In the genomic region with DNA sequence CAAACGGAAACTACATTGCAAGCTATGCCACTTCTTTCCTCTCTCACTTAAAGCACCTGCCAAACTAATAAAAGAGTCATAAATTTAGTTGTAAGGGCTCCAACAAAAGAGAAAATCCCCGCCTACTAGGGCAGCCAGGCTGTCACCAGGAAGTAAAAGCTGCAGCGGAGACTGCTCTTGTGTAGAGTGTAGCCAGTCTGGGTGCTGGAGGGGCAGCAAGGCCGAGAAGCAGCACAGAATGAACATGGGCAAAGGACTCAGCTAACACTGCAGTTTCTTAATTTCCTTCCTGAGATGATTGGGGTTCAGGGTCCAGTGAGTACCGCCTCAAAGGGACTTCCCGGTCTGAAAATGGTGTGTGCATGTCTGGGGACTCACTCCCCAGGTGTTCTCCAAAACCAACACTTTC, we compare ENCODE assay signal across 8 cellular contexts.
A peak's percentile ranks its signal among the peaks of the same experiment; 100 is the strongest.
DNase-seq lines count a peak whose midpoint lies in the region; ATAC-seq, FAIRE-seq and TF ChIP-seq lines count a peak whose summit lies in the region.

No MANE protein-coding gene starts in this region.

- H3K27me3 ChIP-seq in BLaER1 treated with 17β-estradiol and CSF1 and Interleukin-3, amounts not matched to agents 10 nM and 100 nM: no peaks in the 10 kb centered on the region

- H3K4me3 Mint-ChIP-seq in WTC11: no peak overlapping the region
- peak overlapping the region; percentile 51 to 73 (median 56) for H3K4me3 Mint-ChIP-seq in nephron

- no peak overlapping the region for H3K27ac Mint-ChIP-seq in WTC11
- peak overlapping the region; percentile 92 to 98 (median 97) for H3K27ac Mint-ChIP-seq in nephron

- H3K4me1 ChIP-seq in BLaER1 treated with 17β-estradiol and CSF1 and Interleukin-3, amounts not matched to agents 10 nM and 100 nM: peaks cover 60 to 79% (median 73%) of the 10 kb centered on the region in 10 experiments

- peak overlapping the region; percentile 6 to 56 (median 35); a peak in 13 of 20 replicates for H3K4me3 ChIP-seq in BLaER1 treated with 17β-estradiol and CSF1 and Interleukin-3, amounts not matched to agents 10 nM and 100 nM

- H3K9me3 Mint-ChIP-seq in WTC11 (no peaks in the 10 kb centered on the region), nephron (no peaks in the 10 kb centered on the region)

- no peaks in the 10 kb centered on the region; the same call in 1 of the 2 replicates for H3K27me3 Mint-ChIP-seq in WTC11 (ENCODE audit: low read depth)
- no peaks in the 10 kb centered on the region for H3K27me3 Mint-ChIP-seq in nephron (ENCODE audit: low read depth)

- H3K27ac ChIP-seq in BLaER1 treated with 17β-estradiol and CSF1 and Interleukin-3, amounts not matched to agents 10 nM and 100 nM: peak overlapping the region; percentile 60 to 82 (median 78); a peak in 21 of 22 replicates

- H3K36me3 Mint-ChIP-seq in WTC11: no peaks in the 10 kb centered on the region
- no peaks in the 10 kb centered on the region for H3K36me3 Mint-ChIP-seq in nephron (ENCODE audit: low read depth)

- ATAC-seq in HG02798 (IDR thresholded peaks at IDR 0.05; ENCODE audit: poor library complexity, unreplicated experiment) (peak; percentile 63), WTC11 (peak; percentile 46), omental fat pad (ENCODE audit: low FRiP score) (no peak)

- peak; percentile 86 for FAIRE-seq in GM18507 (lab: Jason Lieb, UNC)

- H3K4me1 Mint-ChIP-seq in WTC11: peaks cover 47% of the 10 kb centered on the region
- H3K4me1 Mint-ChIP-seq in nephron: peaks cover 70% of the 10 kb centered on the region

- no peaks in the 10 kb centered on the region for H4K20me1 ChIP-seq in BLaER1 treated with 17β-estradiol and CSF1 and Interleukin-3, amounts not matched to agents 10 nM and 100 nM

- no peaks in the 10 kb centered on the region for H3K9me3 ChIP-seq in BLaER1 treated with 17β-estradiol and CSF1 and Interleukin-3, amounts not matched to agents 10 nM and 100 nM (replicated peaks in 1 of 11)

- CTCF ChIA-PET in WTC11 (lab: Charles Lee): interaction anchor here (0.6 to 1.2 kb wide), 5 partner anchors 9 to 231 kb away, joined by 3 to 4 read pairs (median 4); a partner anchor contains a TSS

- peak overlapping the region; percentile 31 to 72 (median 68); a peak in 20 of 22 replicates for H3K9ac ChIP-seq in BLaER1 treated with 17β-estradiol and CSF1 and Interleukin-3, amounts not matched to agents 10 nM and 100 nM

- no peaks in the 10 kb centered on the region for H3K36me3 ChIP-seq in BLaER1 treated with 17β-estradiol and CSF1 and Interleukin-3, amounts not matched to agents 10 nM and 100 nM

- DNase-seq in GM18507 (ENCODE audit: extremely low spot score, insufficient read length, low read depth) (peak; percentile 8), NCI-H1417 (lab: John Stamatoyannopoulos, UW) (peak; percentile 83 to 97 (median 95)), WTC11 (ENCODE audit: low spot score) (no peak), iPS-NIHi7 (ENCODE audit: extremely low spot score) (no peak), omental fat pad (ENCODE audit: low spot score) (no peak)

- POLR2A ChIA-PET in WTC11 (lab: Charles Lee): interaction anchor here (0.9 kb wide), 1 partner anchor 9 kb away, joined by 3 read pairs; no protein-coding TSS in a partner anchor

- H3K4me2 ChIP-seq in BLaER1 treated with 17β-estradiol and CSF1 and Interleukin-3, amounts not matched to agents 10 nM and 100 nM: peak overlapping the region; percentile 73 to 96 (median 90)

- no peak for TF ChIP-seq CTCF in WTC11 (IDR thresholded peaks at IDR 0.05)
- TF ChIP-seq CTCF in nephron (IDR thresholded peaks at IDR 0.05; ENCODE audit: unreplicated experiment in 3 of 3): no peak
- TF ChIP-seq CTCF in omental fat pad (IDR thresholded peaks at IDR 0.05): no peak

TF ChIP-seq in WTC11, 78 proteins besides CTCF, POLR2A, EP300 and RAD21:
- TF ChIP-seq, protein P1, sequence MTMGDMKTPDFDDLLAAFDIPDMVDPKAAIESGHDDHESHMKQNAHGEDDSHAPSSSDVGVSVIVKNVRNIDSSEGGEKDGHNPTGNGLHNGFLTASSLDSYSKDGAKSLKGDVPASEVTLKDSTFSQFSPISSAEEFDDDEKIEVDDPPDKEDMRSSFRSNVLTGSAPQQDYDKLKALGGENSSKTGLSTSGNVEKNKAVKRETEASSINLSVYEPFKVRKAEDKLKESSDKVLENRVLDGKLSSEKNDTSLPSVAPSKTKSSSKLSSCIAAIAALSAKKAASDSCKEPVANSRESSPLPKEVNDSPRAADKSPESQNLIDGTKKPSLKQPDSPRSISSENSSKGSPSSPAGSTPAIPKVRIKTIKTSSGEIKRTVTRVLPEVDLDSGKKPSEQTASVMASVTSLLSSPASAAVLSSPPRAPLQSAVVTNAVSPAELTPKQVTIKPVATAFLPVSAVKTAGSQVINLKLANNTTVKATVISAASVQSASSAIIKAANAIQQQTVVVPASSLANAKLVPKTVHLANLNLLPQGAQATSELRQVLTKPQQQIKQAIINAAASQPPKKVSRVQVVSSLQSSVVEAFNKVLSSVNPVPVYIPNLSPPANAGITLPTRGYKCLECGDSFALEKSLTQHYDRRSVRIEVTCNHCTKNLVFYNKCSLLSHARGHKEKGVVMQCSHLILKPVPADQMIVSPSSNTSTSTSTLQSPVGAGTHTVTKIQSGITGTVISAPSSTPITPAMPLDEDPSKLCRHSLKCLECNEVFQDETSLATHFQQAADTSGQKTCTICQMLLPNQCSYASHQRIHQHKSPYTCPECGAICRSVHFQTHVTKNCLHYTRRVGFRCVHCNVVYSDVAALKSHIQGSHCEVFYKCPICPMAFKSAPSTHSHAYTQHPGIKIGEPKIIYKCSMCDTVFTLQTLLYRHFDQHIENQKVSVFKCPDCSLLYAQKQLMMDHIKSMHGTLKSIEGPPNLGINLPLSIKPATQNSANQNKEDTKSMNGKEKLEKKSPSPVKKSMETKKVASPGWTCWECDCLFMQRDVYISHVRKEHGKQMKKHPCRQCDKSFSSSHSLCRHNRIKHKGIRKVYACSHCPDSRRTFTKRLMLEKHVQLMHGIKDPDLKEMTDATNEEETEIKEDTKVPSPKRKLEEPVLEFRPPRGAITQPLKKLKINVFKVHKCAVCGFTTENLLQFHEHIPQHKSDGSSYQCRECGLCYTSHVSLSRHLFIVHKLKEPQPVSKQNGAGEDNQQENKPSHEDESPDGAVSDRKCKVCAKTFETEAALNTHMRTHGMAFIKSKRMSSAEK (CRISPR knock-in tag; IDR thresholded peaks at IDR 0.05; ENCODE audit: borderline replicate concordance): no peak
- TF ChIP-seq, protein P2, sequence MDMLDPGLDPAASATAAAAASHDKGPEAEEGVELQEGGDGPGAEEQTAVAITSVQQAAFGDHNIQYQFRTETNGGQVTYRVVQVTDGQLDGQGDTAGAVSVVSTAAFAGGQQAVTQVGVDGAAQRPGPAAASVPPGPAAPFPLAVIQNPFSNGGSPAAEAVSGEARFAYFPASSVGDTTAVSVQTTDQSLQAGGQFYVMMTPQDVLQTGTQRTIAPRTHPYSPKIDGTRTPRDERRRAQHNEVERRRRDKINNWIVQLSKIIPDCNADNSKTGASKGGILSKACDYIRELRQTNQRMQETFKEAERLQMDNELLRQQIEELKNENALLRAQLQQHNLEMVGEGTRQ (CRISPR knock-in tag; IDR thresholded peaks at IDR 0.05): no peak
- no peak for TF ChIP-seq PRRX2 (CRISPR knock-in tag; IDR thresholded peaks at IDR 0.05)
- no peak for TF ChIP-seq EMX1 (CRISPR knock-in tag; IDR thresholded peaks at IDR 0.05)
- TF ChIP-seq, protein P3, sequence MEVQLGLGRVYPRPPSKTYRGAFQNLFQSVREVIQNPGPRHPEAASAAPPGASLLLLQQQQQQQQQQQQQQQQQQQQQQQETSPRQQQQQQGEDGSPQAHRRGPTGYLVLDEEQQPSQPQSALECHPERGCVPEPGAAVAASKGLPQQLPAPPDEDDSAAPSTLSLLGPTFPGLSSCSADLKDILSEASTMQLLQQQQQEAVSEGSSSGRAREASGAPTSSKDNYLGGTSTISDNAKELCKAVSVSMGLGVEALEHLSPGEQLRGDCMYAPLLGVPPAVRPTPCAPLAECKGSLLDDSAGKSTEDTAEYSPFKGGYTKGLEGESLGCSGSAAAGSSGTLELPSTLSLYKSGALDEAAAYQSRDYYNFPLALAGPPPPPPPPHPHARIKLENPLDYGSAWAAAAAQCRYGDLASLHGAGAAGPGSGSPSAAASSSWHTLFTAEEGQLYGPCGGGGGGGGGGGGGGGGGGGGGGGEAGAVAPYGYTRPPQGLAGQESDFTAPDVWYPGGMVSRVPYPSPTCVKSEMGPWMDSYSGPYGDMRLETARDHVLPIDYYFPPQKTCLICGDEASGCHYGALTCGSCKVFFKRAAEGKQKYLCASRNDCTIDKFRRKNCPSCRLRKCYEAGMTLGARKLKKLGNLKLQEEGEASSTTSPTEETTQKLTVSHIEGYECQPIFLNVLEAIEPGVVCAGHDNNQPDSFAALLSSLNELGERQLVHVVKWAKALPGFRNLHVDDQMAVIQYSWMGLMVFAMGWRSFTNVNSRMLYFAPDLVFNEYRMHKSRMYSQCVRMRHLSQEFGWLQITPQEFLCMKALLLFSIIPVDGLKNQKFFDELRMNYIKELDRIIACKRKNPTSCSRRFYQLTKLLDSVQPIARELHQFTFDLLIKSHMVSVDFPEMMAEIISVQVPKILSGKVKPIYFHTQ (CRISPR knock-in tag; IDR thresholded peaks at IDR 0.05): no peak
- no peak for TF ChIP-seq SOX15 (CRISPR knock-in tag; IDR thresholded peaks at IDR 0.05)
- TF ChIP-seq, protein P4, sequence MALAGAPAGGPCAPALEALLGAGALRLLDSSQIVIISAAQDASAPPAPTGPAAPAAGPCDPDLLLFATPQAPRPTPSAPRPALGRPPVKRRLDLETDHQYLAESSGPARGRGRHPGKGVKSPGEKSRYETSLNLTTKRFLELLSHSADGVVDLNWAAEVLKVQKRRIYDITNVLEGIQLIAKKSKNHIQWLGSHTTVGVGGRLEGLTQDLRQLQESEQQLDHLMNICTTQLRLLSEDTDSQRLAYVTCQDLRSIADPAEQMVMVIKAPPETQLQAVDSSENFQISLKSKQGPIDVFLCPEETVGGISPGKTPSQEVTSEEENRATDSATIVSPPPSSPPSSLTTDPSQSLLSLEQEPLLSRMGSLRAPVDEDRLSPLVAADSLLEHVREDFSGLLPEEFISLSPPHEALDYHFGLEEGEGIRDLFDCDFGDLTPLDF (CRISPR knock-in tag; IDR thresholded peaks at IDR 0.05): no peak
- no peak for TF ChIP-seq OVOL2 (CRISPR knock-in tag; IDR thresholded peaks at IDR 0.05; ENCODE audit: borderline replicate concordance)
- TF ChIP-seq GABPB1 (CRISPR knock-in tag; IDR thresholded peaks at IDR 0.05): no peak

Comparison
In these comparisons a context has a peak if more than half of its experiments do, and no peak if none do; other contexts are left out.
1. DNase-seq: peak in GM18507 (single experiment) and NCI-H1417 (3 of 3); none in WTC11 (single experiment), iPS-NIHi7 (single experiment) and omental fat pad (single experiment).